ENCODE assay signal across 1 cellular context in genomic region chr3:126817781-126818180, GRCh38.
A peak's percentile ranks its signal among the peaks of the same experiment; 100 is the strongest.
TF ChIP-seq lines count a peak whose summit lies in the region.

No MANE protein-coding gene starts in this region.

TF ChIP-seq in HepG2, 621 proteins besides CTCF, POLR2A, EP300 and RAD21 (continued from another document):
- TF ChIP-seq ARID4A (CRISPR knock-in tag; IDR thresholded peaks at IDR 0.05; ENCODE audit: borderline replicate concordance) (peak; percentile 7; the same call in 1 of the 2 replicates), ZFP36L2 (CRISPR knock-in tag; IDR thresholded peaks at IDR 0.05) (no peak), HNF4A (CRISPR knock-in tag; IDR thresholded peaks at IDR 0.05) (0 out of 2 replicates have a peak, but pooled peaks have one; percentile 3), ZMYM3 (CRISPR knock-in tag; IDR thresholded peaks at IDR 0.05) (peak; percentile 8; the same call in 1 of the 2 replicates), PITX1 (CRISPR knock-in tag; IDR thresholded peaks at IDR 0.05) (0 out of 2 replicates have a peak, but pooled peaks have one; percentile 23), ZNF331 (CRISPR knock-in tag; IDR thresholded peaks at IDR 0.05) (no peak), KAT8 (CRISPR knock-in tag; IDR thresholded peaks at IDR 0.05) (0 out of 2 replicates have a peak, but pooled peaks have one; percentile 39), AGO1 (IDR thresholded peaks at IDR 0.05; ENCODE audit: low read depth, low read length, poor library complexity, severe bottlenecking) (no peak), MED1 (CRISPR knock-in tag; IDR thresholded peaks at IDR 0.05) (0 out of 2 replicates have a peak, but pooled peaks have one; percentile 20), POLR2AphosphoS5 (IDR thresholded peaks at IDR 0.05; ENCODE audit: low read depth, low read length) (0 out of 2 replicates have a peak, but pooled peaks have one; percentile 27)
- TF ChIP-seq, protein P1, sequence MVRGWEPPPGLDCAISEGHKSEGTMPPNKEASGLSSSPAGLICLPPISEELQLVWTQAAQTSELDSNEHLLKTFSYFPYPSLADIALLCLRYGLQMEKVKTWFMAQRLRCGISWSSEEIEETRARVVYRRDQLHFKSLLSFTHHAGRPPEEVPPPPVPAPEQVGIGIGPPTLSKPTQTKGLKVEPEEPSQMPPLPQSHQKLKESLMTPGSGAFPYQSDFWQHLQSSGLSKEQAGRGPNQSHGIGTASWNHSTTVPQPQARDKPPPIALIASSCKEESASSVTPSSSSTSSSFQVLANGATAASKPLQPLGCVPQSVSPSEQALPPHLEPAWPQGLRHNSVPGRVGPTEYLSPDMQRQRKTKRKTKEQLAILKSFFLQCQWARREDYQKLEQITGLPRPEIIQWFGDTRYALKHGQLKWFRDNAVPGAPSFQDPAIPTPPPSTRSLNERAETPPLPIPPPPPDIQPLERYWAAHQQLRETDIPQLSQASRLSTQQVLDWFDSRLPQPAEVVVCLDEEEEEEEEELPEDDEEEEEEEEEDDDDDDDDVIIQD (CRISPR knock-in tag; IDR thresholded peaks at IDR 0.05; ENCODE audit: low read depth): no peak
- TF ChIP-seq, protein P2, sequence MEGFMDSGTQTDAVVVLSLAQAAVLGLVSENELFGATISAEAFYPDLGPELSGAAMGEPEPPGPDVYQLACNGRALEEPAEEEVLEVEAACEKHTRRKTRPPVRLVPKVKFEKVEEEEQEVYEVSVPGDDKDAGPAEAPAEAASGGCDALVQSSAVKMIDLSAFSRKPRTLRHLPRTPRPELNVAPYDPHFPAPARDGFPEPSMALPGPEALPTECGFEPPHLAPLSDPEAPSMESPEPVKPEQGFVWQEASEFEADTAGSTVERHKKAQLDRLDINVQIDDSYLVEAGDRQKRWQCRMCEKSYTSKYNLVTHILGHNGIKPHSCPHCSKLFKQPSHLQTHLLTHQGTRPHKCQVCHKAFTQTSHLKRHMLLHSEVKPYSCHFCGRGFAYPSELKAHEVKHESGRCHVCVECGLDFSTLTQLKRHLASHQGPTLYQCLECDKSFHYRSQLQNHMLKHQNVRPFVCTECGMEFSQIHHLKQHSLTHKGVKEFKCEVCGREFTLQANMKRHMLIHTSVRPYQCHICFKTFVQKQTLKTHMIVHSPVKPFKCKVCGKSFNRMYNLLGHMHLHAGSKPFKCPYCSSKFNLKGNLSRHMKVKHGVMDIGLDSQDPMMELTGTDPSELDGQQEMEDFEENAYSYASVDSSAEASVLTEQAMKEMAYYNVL (CRISPR knock-in tag; IDR thresholded peaks at IDR 0.05; ENCODE audit: borderline replicate concordance): 0 out of 2 replicates have a peak, but pooled peaks have one; percentile 12
